Comparison of ENCODE assay signal across 16 cellular contexts in genomic region chr22:22691716-22692701, GRCh38. TPM values are rescaled to one million over a fixed set of nuclear protein-coding genes. Genes with fewer than 3 reads are reported as not detected.
DNase-seq lines count a peak whose midpoint lies in the region; FAIRE-seq and TF ChIP-seq lines count a peak whose summit lies in the region.
"Had no signal": no experiment of that assay in that cellular context is flagged by ENCODE, and none has a peak within 500 bp of the region (broad histone marks: within the 10 kb centered on the region; RNA-seq: fewer than 3 reads in every experiment).

No MANE protein-coding gene starts in this region.

- TF ChIP-seq CTCF in OCI-LY3 (IDR thresholded peaks at IDR 0.05; ENCODE audit: low read depth, low read length) (no peak), fibroblast of pulmonary artery (IDR thresholded peaks at IDR 0.05; ENCODE audit: low read length, missing control alignments) (no peak), neural progenitor cell (IDR thresholded peaks at IDR 0.05) (no peak)

- H3K9ac ChIP-seq in OCI-LY3 (ENCODE audit: low read length) (no peak overlapping the region), neuronal stem cell (ENCODE audit: low read depth, low read length, poor library complexity) (no peak overlapping the region), neural progenitor cell (no peak overlapping the region)

- H3K79me1 ChIP-seq in neuronal stem cell (ENCODE audit: low read depth, low read length): no peaks in the 10 kb centered on the region

- H3K4me1 Mint-ChIP-seq in neural progenitor cell: peaks cover 4% of the 10 kb centered on the region

- no peak overlapping the region for H2BK15ac ChIP-seq in neuronal stem cell (ENCODE audit: low read length)

- H3K4me3 ChIP-seq in OCI-LY3 (ENCODE audit: low read length) (no peak overlapping the region), fibroblast of pulmonary artery (replicated peaks; ENCODE audit: low read depth, low read length) (no peak overlapping the region), neuronal stem cell (ENCODE audit: low read length in 2 of 2) (no peak overlapping the region), neural progenitor cell (no peak overlapping the region)
- H3K4me3 ChIP-seq: heart right ventricle, left lung had no signal

- H4K20me1 ChIP-seq in OCI-LY3 (ENCODE audit: insufficient read depth, low read length) (no peaks in the 10 kb centered on the region), neural progenitor cell (ENCODE audit: low read depth) (no peaks in the 10 kb centered on the region)

- H2BK12ac ChIP-seq in neuronal stem cell (ENCODE audit: low read length): no peak overlapping the region

- H3K79me2 ChIP-seq in OCI-LY3 (ENCODE audit: low read length) (no peaks in the 10 kb centered on the region), neural progenitor cell (ENCODE audit: low read depth) (no peaks in the 10 kb centered on the region)

- FAIRE-seq in GM12892 (lab: Jason Lieb, UNC): peak; percentile 9
- FAIRE-seq: endometrium, G401.6 had no signal

- H3F3A ChIP-seq in neural progenitor cell (ENCODE audit: low read depth): no peaks in the 10 kb centered on the region

- H3K4me1 ChIP-seq in OCI-LY3 (ENCODE audit: low read length): peaks cover 42% of the 10 kb centered on the region
- H3K4me1 ChIP-seq in neuronal stem cell (ENCODE audit: control insufficient read depth in 2 of 2, insufficient read depth in 1 of 2, low read depth in 1 of 2, low read length in 2 of 2): no peaks in the 10 kb centered on the region
- no peaks in the 10 kb centered on the region for H3K4me1 ChIP-seq in neural progenitor cell

- H3K36me3 Mint-ChIP-seq in neural progenitor cell: no peaks in the 10 kb centered on the region
- H3K36me3 Mint-ChIP-seq: activated naive CD4-positive, alpha-beta T cell treated with anti-CD3 and anti-CD28 coated beads, Interleukin-2, amount 50 U/mL, for 72 hours had no signal

- peak overlapping the region; percentile 53 for H3K23ac ChIP-seq in neuronal stem cell (ENCODE audit: low read depth, low read length, poor library complexity)

- H3K18ac ChIP-seq in neuronal stem cell (ENCODE audit: low read length): no peak overlapping the region

- no peak overlapping the region for H3K14ac ChIP-seq in neuronal stem cell (ENCODE audit: low read length)

- H3K36me3 ChIP-seq in OCI-LY3 (replicated peaks; ENCODE audit: low read depth, low read length) (peaks cover 3% of the 10 kb centered on the region), neuronal stem cell (replicated peaks in 1 of 2; ENCODE audit: control insufficient read depth in 2 of 2, insufficient read depth in 2 of 2, low read length in 2 of 2) (no peaks in the 10 kb centered on the region), neural progenitor cell (no peaks in the 10 kb centered on the region)
- H3K36me3 ChIP-seq: heart right ventricle, left lung had no signal

- no peak for DNase-seq in GM12892 (ENCODE audit: insufficient read length)
- DNase-seq in fibroblast of pulmonary artery (ENCODE audit: low read depth): peak; percentile 61
- DNase-seq in neuronal stem cell (ENCODE audit: low spot score): no peak
- no peak for DNase-seq in UCSD-AML1 (lab: John Stamatoyannopoulos, UW; ENCODE audit: unreplicated experiment)
- DNase-seq in NCI-H146 (lab: John Stamatoyannopoulos, UW): no peak
- no peak for DNase-seq in MV-4-11 (lab: John Stamatoyannopoulos, UW)
- no peak for DNase-seq in neural progenitor cell (ENCODE audit: low spot score)

- H2AK5ac ChIP-seq in neuronal stem cell (ENCODE audit: low read depth, low read length): no peak overlapping the region

- no peak for TF ChIP-seq POLR2A in GM12892 (IDR thresholded peaks at IDR 0.05; ENCODE audit: low read depth, low read length)

- H3K27ac Mint-ChIP-seq in neural progenitor cell: no peak overlapping the region

- H3K27ac ChIP-seq in OCI-LY3 (ENCODE audit: low read length) (no peak overlapping the region), neuronal stem cell (replicated peaks; ENCODE audit: low read length) (no peak overlapping the region), neural progenitor cell (no peak overlapping the region)
- H3K27ac ChIP-seq: heart right ventricle had no signal

- H3K27me3 Mint-ChIP-seq in neural progenitor cell (ENCODE audit: insufficient read depth, low read depth): no peaks in the 10 kb centered on the region
- H3K27me3 Mint-ChIP-seq: central memory CD8-positive, alpha-beta T cell had no signal

- no peak overlapping the region for H4K8ac ChIP-seq in neuronal stem cell (ENCODE audit: low read depth, low read length)

- H3K9me3 Mint-ChIP-seq in neural progenitor cell: no peaks in the 10 kb centered on the region
- H3K9me3 Mint-ChIP-seq: activated naive CD4-positive, alpha-beta T cell treated with anti-CD3 and anti-CD28 coated beads, Interleukin-2, amount 50 U/mL, for 72 hours; central memory CD8-positive, alpha-beta T cell had no signal

- no peak overlapping the region for H2AFZ ChIP-seq in OCI-LY3 (ENCODE audit: low read depth, low read length)
- no peak overlapping the region for H2AFZ ChIP-seq in neuronal stem cell (ENCODE audit: low read length)
- H2AFZ ChIP-seq in neural progenitor cell (replicated peaks): no peak overlapping the region

- 0 out of 2 replicates have a peak overlapping the region, but pooled peaks have one; percentile 14 for H3K4me2 ChIP-seq in OCI-LY3 (ENCODE audit: low read length)
- H3K4me2 ChIP-seq in neuronal stem cell (ENCODE audit: insufficient read depth, low read length, poor library complexity, severe bottlenecking): no peak overlapping the region
- H3K4me2 ChIP-seq in neural progenitor cell: no peak overlapping the region

- no peak overlapping the region for H4K91ac ChIP-seq in neuronal stem cell (ENCODE audit: low read depth, low read length, poor library complexity)

- H3K9me3 ChIP-seq in OCI-LY3 (ENCODE audit: insufficient read depth, low read length) (peaks cover 3% of the 10 kb centered on the region; the same call in 1 of the 2 replicates), neuronal stem cell (replicated peaks in 1 of 2; ENCODE audit: control insufficient read depth in 2 of 2, insufficient read depth in 1 of 2, low read depth in 1 of 2, low read length in 2 of 2) (no peaks in the 10 kb centered on the region), neural progenitor cell (ENCODE audit: low read depth) (no peaks in the 10 kb centered on the region)
- H3K9me3 ChIP-seq: heart right ventricle, left lung had no signal

- H3K4ac ChIP-seq in neuronal stem cell (ENCODE audit: low read length): no peak overlapping the region

- no peak overlapping the region for H2BK5ac ChIP-seq in neuronal stem cell (ENCODE audit: low read length)

- H2BK120ac ChIP-seq in neuronal stem cell (ENCODE audit: low read depth, low read length): no peak overlapping the region

- H3K4me3 Mint-ChIP-seq in neural progenitor cell: no peak overlapping the region
- H3K4me3 Mint-ChIP-seq: central memory CD8-positive, alpha-beta T cell had no signal

- no CpG with 5 or more reads among the region's 8 CpGs for WGBS in neuronal stem cell (ENCODE audit: extremely low coverage in 2 of 2, insufficient read length in 2 of 2, insufficient replicate concordance in 1 of 2), 2 donors

- H3K27me3 ChIP-seq in OCI-LY3 (ENCODE audit: low read depth, low read length) (no peaks in the 10 kb centered on the region), neuronal stem cell (ENCODE audit: control insufficient read depth in 3 of 3, insufficient read depth in 3 of 3, low read depth in 1 of 3, low read length in 3 of 3) (peaks cover 0 to 3% (median 0%) of the 10 kb centered on the region in 3 experiments), neural progenitor cell (peaks cover 93% of the 10 kb centered on the region)
- H3K27me3 ChIP-seq: left lung had no signal

RNA-seq across cellular contexts. Expression of gene GGTLC2, which starts 47.6 kb away (rescaled TPM):
- polyA plus RNA-seq in GM12892 (2012; ENCODE audit: missing spikeins): not detected
- polyA plus RNA-seq in neuronal stem cell (2013, experiment 1 of 2): not detected
- polyA plus RNA-seq in neuronal stem cell (2013, experiment 2 of 2): not detected
- total RNA-seq in neural progenitor cell (ENCODE audit: low replicate concordance): not detected in 2 replicates
- total RNA-seq: activated naive CD4-positive, alpha-beta T cell treated with anti-CD3 and anti-CD28 coated beads, Interleukin-2, amount 50 U/mL, for 72 hours; heart right ventricle; sciatic nerve had no signal
- polyA plus RNA-seq: heart right ventricle, neural cell had no signal
